21 cellular contexts compared by ENCODE assay signal in genomic region chr18:48290162-48290926, GRCh38.
DNase-seq lines count a peak whose midpoint lies in the region; ATAC-seq lines count a peak whose summit lies in the region.
"Had no signal": no experiment of that assay in that cellular context is flagged by ENCODE, and none has a peak within 500 bp of the region (broad histone marks: within the 10 kb centered on the region; RNA-seq: fewer than 3 reads in every experiment).

No MANE protein-coding gene starts in this region.

- DNase-seq in DMS153 treated with DMSO at 0.1 percent for 48 hours (lab: John Stamatoyannopoulos, UW; ENCODE audit: unreplicated experiment) (peak; percentile 74), NCI-H1417 (lab: John Stamatoyannopoulos, UW) (peak; percentile 52 to 100 (median 97)), RPMI7951 (ENCODE audit: low read depth) (peak; percentile 76), medulla oblongata (ENCODE audit: extremely low spot score) (peak; percentile 51), trophoblast cell (no peak)
- DNase-seq: activated CD4-positive, alpha-beta T cell treated with anti-CD3 and anti-CD28 coated beads for 48 hours; activated naive CD4-positive, alpha-beta T cell treated with anti-CD3 and anti-CD28 coated beads for 36 hours; activated T-cell treated with anti-CD3 and anti-CD28 coated beads for 4 hours; GM23248; kidney glomerular epithelial cell; MV-4-11; NCI-H526 treated with DMSO at 0.1 percent for 48 hours; Peyer's patch; stimulated activated naive CD8-positive, alpha-beta T cell treated with anti-CD3 and anti-CD28 coated beads, Interleukin-15, amount 100 ng/mL, for 72 hours; uterus had no signal

- H2AFZ ChIP-seq in trophoblast cell (ENCODE audit: insufficient read depth, low read length, poor library complexity), result no peak overlapping the region
- H2AFZ ChIP-seq: GM23248 had no signal

- H2BK5ac ChIP-seq in trophoblast cell (ENCODE audit: low read depth, low read length, poor library complexity), result no peak overlapping the region

- no peak overlapping the region for H3K9ac ChIP-seq in trophoblast cell (ENCODE audit: low read length)
- H3K9ac ChIP-seq: GM23248 had no signal

- H3K18ac ChIP-seq in trophoblast cell (ENCODE audit: low read length), result no peak overlapping the region

- H4K91ac ChIP-seq in trophoblast cell (ENCODE audit: low read depth, low read length), result no peak overlapping the region

- no peaks in the 10 kb centered on the region for H3K27me3 ChIP-seq in trophoblast cell (ENCODE audit: insufficient read depth, low read length)
- H3K27me3 ChIP-seq: ascending aorta, Peyer's patch, right atrium auricular region, uterus had no signal

- H3K27ac ChIP-seq in trophoblast cell (ENCODE audit: low read depth, low read length), result no peak overlapping the region
- H3K27ac ChIP-seq: ascending aorta, GM23248, Peyer's patch, right atrium auricular region, uterus had no signal

- no peaks in the 10 kb centered on the region for H3K79me2 ChIP-seq in trophoblast cell (ENCODE audit: control insufficient read depth, insufficient read depth, low read length, poor library complexity)

- ATAC-seq in GM18858 (IDR thresholded peaks at IDR 0.05; ENCODE audit: unreplicated experiment) (no peak), GM18909 (IDR thresholded peaks at IDR 0.05; ENCODE audit: poor library complexity, unreplicated experiment) (no peak), HG03159 (IDR thresholded peaks at IDR 0.05; ENCODE audit: unreplicated experiment) (no peak)
- ATAC-seq: GM12878; stimulated activated naive CD8-positive, alpha-beta T cell treated with anti-CD3 and anti-CD28 coated beads, Interleukin-15, amount 100 ng/mL, for 72 hours had no signal

- H2AK5ac ChIP-seq in trophoblast cell (ENCODE audit: low read length), result no peak overlapping the region

- no peak overlapping the region for H4K8ac ChIP-seq in trophoblast cell (ENCODE audit: low read depth, low read length)

- no peak overlapping the region for H2BK120ac ChIP-seq in trophoblast cell (ENCODE audit: insufficient read depth, low read length, poor library complexity)

- H3K9me3 ChIP-seq in trophoblast cell (ENCODE audit: insufficient read depth, low read depth, low read length), result peaks cover 1% of the 10 kb centered on the region
- H3K9me3 ChIP-seq: ascending aorta, Peyer's patch, uterus had no signal

- no peak overlapping the region for H3K14ac ChIP-seq in trophoblast cell (ENCODE audit: low read length)

- H2BK12ac ChIP-seq in trophoblast cell (ENCODE audit: low read length), result no peak overlapping the region

- H3K4me3 ChIP-seq in trophoblast cell (ENCODE audit: low read depth, low read length), result no peak overlapping the region
- H3K4me3 ChIP-seq: ascending aorta, GM12878, GM23248, Peyer's patch, right atrium auricular region, uterus had no signal

- no peak overlapping the region for H3K4me2 ChIP-seq in trophoblast cell (ENCODE audit: low read length)

- no peaks in the 10 kb centered on the region for H3K36me3 ChIP-seq in trophoblast cell (ENCODE audit: control insufficient read depth in 1 of 2, insufficient read depth in 2 of 2, low read length in 2 of 2)
- H3K36me3 ChIP-seq: ascending aorta, Peyer's patch, right atrium auricular region, uterus had no signal

- no peaks in the 10 kb centered on the region for H3K79me1 ChIP-seq in trophoblast cell (ENCODE audit: low read length)

- no peak overlapping the region for H3K23ac ChIP-seq in trophoblast cell (ENCODE audit: low read length)

- H4K12ac ChIP-seq in trophoblast cell (ENCODE audit: low read depth, low read length), result no peak overlapping the region

- H3K4ac ChIP-seq in trophoblast cell (ENCODE audit: low read depth, low read length), result no peak overlapping the region

- H3K4me1 ChIP-seq in trophoblast cell (ENCODE audit: control insufficient read depth in 1 of 2, insufficient read depth in 2 of 2, low read length in 2 of 2), result peaks cover 4 to 7% of the 10 kb centered on the region in 2 experiments
- H3K4me1 ChIP-seq: Peyer's patch, uterus had no signal

- no CpG with 5 or more reads among the region's 13 CpGs for WGBS in trophoblast cell (ENCODE audit: extremely low coverage, insufficient coverage, insufficient read length)

Comparison
In these comparisons a context has a peak if more than half of its experiments do, and no peak if none do; other contexts are left out.
1. DNase-seq: peak in DMS153 treated with DMSO at 0.1 percent for 48 hours (single experiment), NCI-H1417 (3 of 3), RPMI7951 (single experiment) and medulla oblongata (single experiment); none in trophoblast cell (0 of 2).